ENCODE assay signal across 22 cellular contexts in genomic region chr2:207819021-207819687, GRCh38. TPM values are rescaled to one million over a fixed set of nuclear protein-coding genes. Genes with fewer than 3 reads are reported as not detected.
DNase-seq lines count a peak whose midpoint lies in the region; ATAC-seq and TF ChIP-seq lines count a peak whose summit lies in the region.
"Had no signal": no experiment of that assay in that cellular context is flagged by ENCODE, and none has a peak within 500 bp of the region (broad histone marks: within the 10 kb centered on the region; RNA-seq: fewer than 3 reads in every experiment).

No MANE protein-coding gene starts in this region.

- TF ChIP-seq CTCF in mucosa of descending colon (IDR thresholded peaks at IDR 0.05) (no peak), transverse colon (IDR thresholded peaks at IDR 0.05) (no peak)

- DNase-seq in NCI-H1417 treated with DMSO at 0.1 percent for 48 hours (lab: John Stamatoyannopoulos, UW) (peak; percentile 1), NCI-H1417 (lab: John Stamatoyannopoulos, UW) (no peak), mucosa of descending colon (peak in 1 of 3 donors; percentile 52), transverse colon (no peak), aorta (no peak), medulla oblongata (ENCODE audit: extremely low spot score) (no peak), left ventricle myocardium superior (no peak)
- DNase-seq: activated CD4-positive, alpha-beta T cell treated with anti-CD3 and anti-CD28 coated beads, Interleukin-2, amount 10 ng/mL, durations not matched to agents 7 days and 5 days; GM23248; left cardiac atrium; NCI-H1048; NCI-H2107; NCI-H526 treated with DMSO at 0.1 percent for 48 hours; spleen; stimulated activated CD4-positive, alpha-beta T cell treated with anti-CD3 and anti-CD28 coated beads, Interleukin-4, amount 100 ng/mL, for 1 hour; stimulated activated naive CD4-positive, alpha-beta T cell treated with Interleukin-2 at 50 U/mL for 16 hours; tibial artery; WERI-Rb-1 had no signal

- peak overlapping the region; percentile 28 to 38 for H3K4me3 ChIP-seq in duodenal mucosa (ENCODE audit: low read depth in 1 of 2, low read length in 2 of 2)
- H3K4me3 ChIP-seq in mucosa of descending colon = no peak overlapping the region
- H3K4me3 ChIP-seq in transverse colon = no peak overlapping the region
- H3K4me3 ChIP-seq in aorta (ENCODE audit: low read length in 2 of 2) = no peak overlapping the region
- H3K4me3 ChIP-seq: breast epithelium, gastroesophageal sphincter, GM23248, spleen, tibial artery had no signal

- H3K27ac ChIP-seq in duodenal mucosa (ENCODE audit: low read depth, low read length) = peak overlapping the region; percentile 57
- peak overlapping the region; percentile 85 to 91 (median 88) for H3K27ac ChIP-seq in transverse colon
- H3K27ac ChIP-seq in aorta (ENCODE audit: low read depth in 1 of 2, low read length in 2 of 2) = no peak overlapping the region
- H3K27ac ChIP-seq: breast epithelium, gastroesophageal sphincter, GM23248, spleen, tibial artery, WERI-Rb-1 had no signal

- H3K36me3 ChIP-seq in duodenal mucosa (ENCODE audit: control insufficient read depth in 1 of 2, insufficient read depth in 2 of 2, low read length in 2 of 2) (no peaks in the 10 kb centered on the region), mucosa of descending colon (ENCODE audit: low read depth) (no peaks in the 10 kb centered on the region), transverse colon (no peaks in the 10 kb centered on the region), aorta (ENCODE audit: control insufficient read depth in 1 of 2, insufficient read depth in 2 of 2, low read length in 1 of 2) (no peaks in the 10 kb centered on the region)
- H3K36me3 ChIP-seq: breast epithelium, gastroesophageal sphincter, WERI-Rb-1 had no signal

- intact Hi-C loops in mucosa of descending colon (cut with DNase I, micrococcal nuclease) (no loop called here), transverse colon (cut with DNase I; ENCODE audit: low total_unique reads) (no loop called here), aorta (cut with DNase I) (loop anchor here in 1 of 2 donors (5.0 kb wide), 1 partner anchor 42 kb away; no protein-coding TSS in a partner anchor), left ventricle myocardium superior (cut with micrococcal nuclease) (no loop called here)

- no peak for TF ChIP-seq POLR2A in transverse colon (IDR thresholded peaks at IDR 0.05)

- H3K4me1 ChIP-seq in duodenal mucosa (ENCODE audit: control insufficient read depth in 1 of 2, insufficient read depth in 2 of 2, low read length in 2 of 2) (peaks cover 28 to 29% of the 10 kb centered on the region in 2 donors), mucosa of descending colon (ENCODE audit: low read depth) (peaks cover 18% of the 10 kb centered on the region), transverse colon (peaks cover 5 to 44% (median 23%) of the 10 kb centered on the region in 4 donors), aorta (ENCODE audit: control insufficient read depth in 1 of 2, insufficient read depth in 2 of 2, low read length in 2 of 2) (no peaks in the 10 kb centered on the region)
- H3K4me1 ChIP-seq: breast epithelium had no signal

- no peak for TF ChIP-seq EP300 in transverse colon (IDR thresholded peaks at IDR 0.05; ENCODE audit: low read depth)

- WGBS in transverse colon (ENCODE audit: low coverage in 1 of 2), 2 donors = 17 to 50% methylated on average over 4 to 7 of the region's 7 CpGs
- 88 to 91% methylated on average over 7 of the region's 7 CpGs for WGBS in aorta, 2 donors

- in situ Hi-C loops in transverse colon (cut with MboI; ENCODE audit: low pct_ligation_motif_present in 1 of 4, low pct_unique_long_range_greater_than_20kb in 1 of 4, low sequenced_read_pairs in 3 of 4) = no loop called here

- peak; percentile 13 for ATAC-seq in mucosa of descending colon
- ATAC-seq in aorta (ENCODE audit: low FRiP score) = no peak
- no peak for ATAC-seq in left ventricle myocardium superior
- ATAC-seq: gastroesophageal sphincter, left cardiac atrium, SK-N-SH treated with all-trans-retinoic acid at 6 μM for 48 hours had no signal

- H3K9me3 ChIP-seq in duodenal mucosa (ENCODE audit: control insufficient read depth in 1 of 2, low read length in 2 of 2) (no peaks in the 10 kb centered on the region), mucosa of descending colon (no peaks in the 10 kb centered on the region), transverse colon (no peaks in the 10 kb centered on the region), aorta (ENCODE audit: control insufficient read depth, low read length) (no peaks in the 10 kb centered on the region)
- H3K9me3 ChIP-seq: breast epithelium, gastroesophageal sphincter, spleen, tibial artery had no signal

- peak overlapping the region; percentile 40 to 49 for H3K9ac ChIP-seq in duodenal mucosa (ENCODE audit: low read depth in 1 of 2, low read length in 2 of 2)
- H3K9ac ChIP-seq: GM23248 had no signal

- no peaks in the 10 kb centered on the region for H3K27me3 ChIP-seq in duodenal mucosa (ENCODE audit: control insufficient read depth in 1 of 2, insufficient read depth in 2 of 2, low read length in 2 of 2)
- no peaks in the 10 kb centered on the region for H3K27me3 ChIP-seq in transverse colon
- no peaks in the 10 kb centered on the region for H3K27me3 ChIP-seq in aorta (ENCODE audit: control insufficient read depth in 1 of 2, insufficient read depth in 2 of 2, low read length in 1 of 2)
- H3K27me3 ChIP-seq: breast epithelium, gastroesophageal sphincter, spleen, tibial artery had no signal

RNA-seq across cellular contexts. Expression of gene FZD5, which starts 49.4 kb away (rescaled TPM):
- 100 to 1,000 TPM in 2 of 3 donors, 10 to 100 TPM in 1; 89.9 to 140 (median 125) TPM for total RNA-seq in mucosa of descending colon
- 100 to 1,000 TPM in 3 of 4 donors, 10 to 100 TPM in 1; 70.3 to 150 (median 141) TPM for total RNA-seq in transverse colon
- 1 to 10 TPM; 3.6 to 4.6 TPM for total RNA-seq in aorta
- under 1 TPM; 0.77 to 0.88 TPM for polyA plus RNA-seq in aorta
- 4.8 TPM for total RNA-seq in left ventricle myocardium superior

Comparison
In these comparisons a context has a peak if more than half of its experiments do, and no peak if none do; other contexts are left out.
1. H3K27ac ChIP-seq: peak in duodenal mucosa (single experiment) and transverse colon (4 of 4); none in aorta (0 of 2).
2. H3K4me3 ChIP-seq: peak in duodenal mucosa (2 of 2); none in mucosa of descending colon (single experiment), transverse colon (0 of 4) and aorta (0 of 2).
3. RNA of gene FZD5, which starts 49.4 kb away (total RNA-seq): 70.3 to 150 TPM in transverse colon and 89.9 to 140 TPM in mucosa of descending colon; 4.8 TPM in left ventricle myocardium superior (single experiment) and 3.6 to 4.6 TPM in aorta; every median in the first group is over 10 times any median in the second.